Comparison of ENCODE assay signal across 8 cellular contexts in the genomic region with DNA sequence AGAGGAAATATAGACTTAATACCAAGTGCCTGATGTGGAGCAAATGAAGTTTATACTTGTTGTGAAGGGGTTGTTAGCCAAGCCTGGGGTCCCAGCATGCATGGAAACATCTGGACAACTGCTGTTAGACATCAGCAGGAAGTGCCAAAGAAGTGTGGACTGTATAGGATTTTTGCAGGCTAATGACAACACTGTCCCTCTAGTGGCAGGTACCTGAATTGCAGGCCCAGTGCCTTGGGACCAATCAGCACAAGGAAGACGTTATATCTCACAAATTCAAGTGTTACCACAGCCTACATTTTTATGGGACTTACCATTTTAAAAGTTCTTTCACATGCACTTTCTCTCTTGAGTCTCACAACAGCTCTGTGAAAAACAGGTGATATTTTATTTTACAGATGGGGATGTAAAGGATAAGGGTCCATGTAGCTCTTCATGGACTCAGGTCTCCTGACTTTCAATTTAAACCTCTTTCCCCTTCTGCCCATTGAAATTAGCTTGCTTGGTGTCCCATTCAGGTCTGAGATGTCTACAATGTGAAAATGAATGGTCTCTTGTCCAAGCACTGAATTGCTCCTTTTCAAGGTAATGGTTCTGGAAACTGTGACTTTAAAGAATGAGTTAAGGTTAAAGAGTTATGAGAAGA.
A peak's percentile ranks its signal among the peaks of the same experiment; 100 is the strongest.
DNase-seq lines count a peak whose midpoint lies in the region; ATAC-seq and TF ChIP-seq lines count a peak whose summit lies in the region.

No MANE protein-coding gene starts in this region.

- intact Hi-C loops in activated T-helper 2 cell treated with anti-CD3 and anti-CD28 coated beads, Interferon-gamma antibody, Interleukin-2, Interleukin-4, amounts not matched to agents 10 μg/mL and 5 μg/mL and 100 μg/mL, durations not matched to agents 14 hours and 24 hours and 36 hours (cut with micrococcal nuclease) = loop anchor here (2.0 kb wide), 1 partner anchor 235 kb away; no protein-coding TSS in a partner anchor
- intact Hi-C loops in heart left ventricle (cut with DNase I) = loop anchor here in 7 of 10 donors (5.0 to 10.0 kb wide), 4 partner anchors 86 to 236 kb away; no protein-coding TSS in a partner anchor

- no peaks in the 10 kb centered on the region for H3K4me1 Mint-ChIP-seq in activated T-helper 2 cell treated with anti-CD3 and anti-CD28 coated beads, Interferon-gamma antibody, Interleukin-2, Interleukin-4, amounts not matched to agents 10 μg/mL and 5 μg/mL and 100 μg/mL, durations not matched to agents 14 hours and 24 hours and 36 hours (ENCODE audit: low read depth)

- 22 to 44% (median 33%) methylated on average over 1 of the region's 1 CpG for WGBS in heart left ventricle, 4 donors

- H3K9me3 ChIP-seq in HAP-1 (no peaks in the 10 kb centered on the region; the same call in 1 of the 2 replicates), Peyer's patch (no peaks in the 10 kb centered on the region), heart left ventricle (peaks cover 0 to 9% (median 0%) of the 10 kb centered on the region in 12 donors)

- in situ Hi-C loops in HAP-1 (cut with MboI; ENCODE audit: low sequenced_read_pairs) = loop anchor here (25.0 kb wide), 1 partner anchor 231 kb away; no protein-coding TSS in a partner anchor

- H3K27ac Mint-ChIP-seq in activated T-helper 2 cell treated with anti-CD3 and anti-CD28 coated beads, Interferon-gamma antibody, Interleukin-2, Interleukin-4, amounts not matched to agents 10 μg/mL and 5 μg/mL and 100 μg/mL, durations not matched to agents 14 hours and 24 hours and 36 hours = no peak overlapping the region

- no peak overlapping the region for H3K4me3 ChIP-seq in HAP-1
- no peak overlapping the region for H3K4me3 ChIP-seq in Peyer's patch
- no peak overlapping the region for H3K4me3 ChIP-seq in heart left ventricle

- peaks cover 12% of the 10 kb centered on the region for H3K27me3 Mint-ChIP-seq in activated T-helper 2 cell treated with anti-CD3 and anti-CD28 coated beads, Interferon-gamma antibody, Interleukin-2, Interleukin-4, amounts not matched to agents 10 μg/mL and 5 μg/mL and 100 μg/mL, durations not matched to agents 14 hours and 24 hours and 36 hours (ENCODE audit: low read depth)

- H3K27me3 ChIP-seq in HAP-1 (ENCODE audit: low read depth) (no peaks in the 10 kb centered on the region), Peyer's patch (no peaks in the 10 kb centered on the region), heart left ventricle (no peaks in the 10 kb centered on the region)

- H3K4me3 Mint-ChIP-seq in activated T-helper 2 cell treated with anti-CD3 and anti-CD28 coated beads, Interferon-gamma antibody, Interleukin-2, Interleukin-4, amounts not matched to agents 10 μg/mL and 5 μg/mL and 100 μg/mL, durations not matched to agents 14 hours and 24 hours and 36 hours (ENCODE audit: low read depth) = no peak overlapping the region

- DNase-seq in COLO668 (lab: John Stamatoyannopoulos, UW; ENCODE audit: unreplicated experiment) (peak; percentile 43), HAP-1 (ENCODE audit: low spot score in 2 of 2) (peak; percentile 43 to 74), Peyer's patch (peak; percentile 43 to 88 (median 68)), heart left ventricle (no peak), NCI-H1105 (lab: John Stamatoyannopoulos, UW) (no peak), hippocampal formation (lab: John Stamatoyannopoulos, UW) (no peak)
- peak; percentile 33 for DNase-seq in activated T-helper 2 cell treated with anti-CD3 and anti-CD28 coated beads, Interferon-gamma antibody, Interleukin-2, Interleukin-4, amounts not matched to agents 10 μg/mL and 5 μg/mL and 100 μg/mL, durations not matched to agents 14 hours and 24 hours and 36 hours (ENCODE audit: low spot score)
- DNase-seq in stimulated activated CD4-positive, alpha-beta T cell treated with anti-CD3 and anti-CD28 coated beads, Interleukin-12 subunit alpha, Interleukin-12 subunit beta, amount 100 ng/mL, for 48 hours (ENCODE audit: low read depth in 2 of 3, low spot score in 1 of 3) = peak; percentile 34 to 71 (median 44)

- no peak for ATAC-seq in heart left ventricle

- H3K4me1 ChIP-seq in HAP-1 = peaks cover 11% of the 10 kb centered on the region
- no peaks in the 10 kb centered on the region for H3K4me1 ChIP-seq in Peyer's patch
- H3K4me1 ChIP-seq in heart left ventricle = peaks cover 0 to 8% (median 0%) of the 10 kb centered on the region in 12 donors

- no peak for TF ChIP-seq POLR2A in Peyer's patch (IDR thresholded peaks at IDR 0.05)
- no peak for TF ChIP-seq POLR2A in heart left ventricle (IDR thresholded peaks at IDR 0.05)

- no peaks in the 10 kb centered on the region for H3K36me3 Mint-ChIP-seq in activated T-helper 2 cell treated with anti-CD3 and anti-CD28 coated beads, Interferon-gamma antibody, Interleukin-2, Interleukin-4, amounts not matched to agents 10 μg/mL and 5 μg/mL and 100 μg/mL, durations not matched to agents 14 hours and 24 hours and 36 hours (ENCODE audit: low read depth)

- no peak overlapping the region for H3K27ac ChIP-seq in Peyer's patch
- H3K27ac ChIP-seq in heart left ventricle = no peak overlapping the region

- peak; percentile 64 to 96 (median 89) for TF ChIP-seq CTCF in Peyer's patch (IDR thresholded peaks at IDR 0.05)
- TF ChIP-seq CTCF in heart left ventricle (IDR thresholded peaks at IDR 0.05) = peak; percentile 63 to 91 (median 76)

- no peaks in the 10 kb centered on the region for H3K36me3 ChIP-seq in HAP-1 (replicated peaks)
- no peaks in the 10 kb centered on the region for H3K36me3 ChIP-seq in Peyer's patch
- H3K36me3 ChIP-seq in heart left ventricle = no peaks in the 10 kb centered on the region

- H3K9me3 Mint-ChIP-seq in activated T-helper 2 cell treated with anti-CD3 and anti-CD28 coated beads, Interferon-gamma antibody, Interleukin-2, Interleukin-4, amounts not matched to agents 10 μg/mL and 5 μg/mL and 100 μg/mL, durations not matched to agents 14 hours and 24 hours and 36 hours = no peaks in the 10 kb centered on the region

Comparison
In these comparisons a context has a peak if more than half of its experiments do, and no peak if none do; other contexts are left out.
1. DNase-seq: peak in COLO668 (single experiment), HAP-1 (2 of 2), Peyer's patch (3 of 3), activated T-helper 2 cell treated with anti-CD3 and anti-CD28 coated beads, Interferon-gamma antibody, Interleukin-2, Interleukin-4, amounts not matched to agents 10 μg/mL and 5 μg/mL and 100 μg/mL, durations not matched to agents 14 hours and 24 hours and 36 hours (single experiment) and stimulated activated CD4-positive, alpha-beta T cell treated with anti-CD3 and anti-CD28 coated beads, Interleukin-12 subunit alpha, Interleukin-12 subunit beta, amount 100 ng/mL, for 48 hours (3 of 3); none in heart left ventricle (0 of 5), NCI-H1105 (single experiment) and hippocampal formation (0 of 2).